In genomic region chr4:153260553-153261306, GRCh38 we compare ENCODE assay signal across 18 cellular contexts. TPM values are rescaled to one million over a fixed set of nuclear protein-coding genes. Genes with fewer than 3 reads are reported as not detected.
DNase-seq lines count a peak whose midpoint lies in the region; ATAC-seq and TF ChIP-seq lines count a peak whose summit lies in the region.
"Had no signal": no experiment of that assay in that cellular context is flagged by ENCODE, and none has a peak within 500 bp of the region (broad histone marks: within the 10 kb centered on the region; RNA-seq: fewer than 3 reads in every experiment).

No MANE protein-coding gene starts in this region.

- no peak overlapping the region for H3K4me3 Mint-ChIP-seq in endodermal cell
- H3K4me3 Mint-ChIP-seq: activated CD4-positive, alpha-beta T cell treated with anti-CD3 and anti-CD28 coated beads, Interleukin-2, amount 10 ng/mL, durations not matched to agents 24 days and 14 days; natural killer cell treated with Interleukin-12 subunit alpha and Interleukin-12 subunit beta and Interleukin-15 and Interleukin-18, amount 100 ng/mL, for 72 hours; T-helper 1 cell treated with Interleukin-12 subunit alpha and Interleukin-12 subunit beta and Interleukin-4 antibody, amounts not matched to agents 30 μg/mL and 1 μg/mL, for 36 hours had no signal

- H3K9me3 Mint-ChIP-seq in endodermal cell, result peaks cover 10% of the 10 kb centered on the region
- H3K9me3 Mint-ChIP-seq: activated CD4-positive, alpha-beta T cell treated with anti-CD3 and anti-CD28 coated beads, Interleukin-2, amount 10 ng/mL, durations not matched to agents 24 days and 14 days; natural killer cell treated with Interleukin-12 subunit alpha and Interleukin-12 subunit beta and Interleukin-15 and Interleukin-18, amount 100 ng/mL, for 72 hours had no signal

- H3K36me3 Mint-ChIP-seq in endodermal cell (ENCODE audit: low read depth), result peaks cover 31% of the 10 kb centered on the region
- H3K36me3 Mint-ChIP-seq: natural killer cell treated with Interleukin-12 subunit alpha and Interleukin-12 subunit beta and Interleukin-15 and Interleukin-18, amount 100 ng/mL, for 72 hours had no signal

- peaks cover 24% of the 10 kb centered on the region for H3K9me3 ChIP-seq in endodermal cell (ENCODE audit: control insufficient read depth, low read length)

- no peak for TF ChIP-seq CTCF in endodermal cell (conservative IDR thresholded peaks at IDR 0.05)

- H3K27me3 ChIP-seq in endodermal cell (ENCODE audit: control insufficient read depth, insufficient read depth, low read length, poor library complexity, severe bottlenecking), result no peaks in the 10 kb centered on the region
- H3K27me3 ChIP-seq: right atrium auricular region had no signal

- peaks cover 10% of the 10 kb centered on the region for H3K4me1 ChIP-seq in endodermal cell (ENCODE audit: control insufficient read depth, insufficient read depth, low read length)

- H3K9ac ChIP-seq in endodermal cell (ENCODE audit: extremely low read depth, low read length, poor library complexity, severe bottlenecking), result no peak overlapping the region

- H3K4me3 ChIP-seq in endodermal cell (ENCODE audit: low read length), result peak overlapping the region; percentile 12
- H3K4me3 ChIP-seq: PC-9, right atrium auricular region had no signal

- H3K4me1 Mint-ChIP-seq in endodermal cell, result peaks cover 4% of the 10 kb centered on the region
- H3K4me1 Mint-ChIP-seq: activated CD4-positive, alpha-beta T cell treated with anti-CD3 and anti-CD28 coated beads, Interleukin-2, amount 10 ng/mL, durations not matched to agents 24 days and 14 days had no signal

- no peak overlapping the region for H3K27ac ChIP-seq in endodermal cell (ENCODE audit: low read depth, low read length)
- H3K27ac ChIP-seq: PC-9, right atrium auricular region had no signal

- peaks cover 31% of the 10 kb centered on the region for H3K36me3 ChIP-seq in endodermal cell (ENCODE audit: control insufficient read depth, insufficient read depth, low read length)
- H3K36me3 ChIP-seq: right atrium auricular region had no signal

- WGBS in endodermal cell (ENCODE audit: insufficient coverage in 1 of 2, insufficient read length in 1 of 2), 2 experiments, result 88 to 90% methylated on average over 3 of the region's 3 CpGs

- no peaks in the 10 kb centered on the region for H3K27me3 Mint-ChIP-seq in endodermal cell (ENCODE audit: insufficient read depth)

- DNase-seq in EL (peak; percentile 22), LoVo (ENCODE audit: low spot score) (peak; percentile 57), endodermal cell (no peak), myocyte (ENCODE audit: low read depth) (peak; percentile 10), SK-N-DZ (ENCODE audit: low spot score) (no peak)
- DNase-seq: activated CD4-positive, alpha-beta T cell treated with anti-CD3 and anti-CD28 coated beads, Interleukin-2, amount 10 ng/mL, durations not matched to agents 24 days and 14 days; amniotic stem cell; kidney glomerular epithelial cell; NCI-H1092 treated with DMSO at 0.1 percent for 48 hours; NCI-H345; PC-9; stimulated activated naive CD4-positive, alpha-beta T cell treated with Interleukin-2 at 50 U/mL for 16 hours had no signal

- no peak overlapping the region for H3K27ac Mint-ChIP-seq in endodermal cell
- H3K27ac Mint-ChIP-seq: activated CD4-positive, alpha-beta T cell treated with anti-CD3 and anti-CD28 coated beads, Interleukin-2, amount 10 ng/mL, durations not matched to agents 24 days and 14 days; natural killer cell treated with Interleukin-12 subunit alpha and Interleukin-12 subunit beta and Interleukin-15 and Interleukin-18, amount 100 ng/mL, for 72 hours; T-helper 1 cell treated with Interleukin-12 subunit alpha and Interleukin-12 subunit beta and Interleukin-4 antibody, amounts not matched to agents 30 μg/mL and 1 μg/mL, for 36 hours had no signal

- ATAC-seq in GM21737 (IDR thresholded peaks at IDR 0.05; ENCODE audit: unreplicated experiment), result no peak
- no peak for ATAC-seq in GM18498 (IDR thresholded peaks at IDR 0.05; ENCODE audit: unreplicated experiment)
- no peak for ATAC-seq in HG02884 (IDR thresholded peaks at IDR 0.05; ENCODE audit: unreplicated experiment)
- ATAC-seq: natural killer cell treated with Interleukin-12 subunit alpha and Interleukin-12 subunit beta and Interleukin-15 and Interleukin-18, amount 100 ng/mL, for 72 hours had no signal

RNA-seq across cellular contexts. Expression of gene TRIM2, which starts 56.5 kb away (rescaled TPM):
- total RNA-seq in endodermal cell (10 to 100 TPM; 31.8 to 56.1 TPM), myocyte (8.0 and 8.3 TPM in 2 replicates)
- 83.8 TPM for polyA plus RNA-seq in endodermal cell (2013, experiment 1 of 2)
- polyA plus RNA-seq in endodermal cell (2013, experiment 2 of 2), result 72.7 TPM
- polyA plus RNA-seq in myocyte (2012), result 2.8 TPM
- 27.6 and 36.5 TPM in 2 replicates for polyA plus RNA-seq in SK-N-DZ (2014; cell fraction: cytosol; rRNA removed)
- polyA plus RNA-seq in SK-N-DZ (2014; cell fraction: nucleus; rRNA removed), result 18.9 and 20.8 TPM in 2 replicates
- total RNA-seq: activated CD4-positive, alpha-beta T cell treated with anti-CD3 and anti-CD28 coated beads, Interleukin-2, amount 10 ng/mL, durations not matched to agents 24 days and 14 days; natural killer cell treated with Interleukin-12 subunit alpha and Interleukin-12 subunit beta and Interleukin-15 and Interleukin-18, amount 100 ng/mL, for 72 hours had no signal

Comparison
In these comparisons a context has a peak if more than half of its experiments do, and no peak if none do; other contexts are left out.
1. DNase-seq: peak in EL (single experiment), LoVo (single experiment) and myocyte (single experiment); none in endodermal cell (single experiment) and SK-N-DZ (single experiment).